In genomic region chr15:72117698-72118399, GRCh38 we compare ENCODE assay signal across 8 cellular contexts. TPM values are rescaled to one million over a fixed set of nuclear protein-coding genes. Genes with fewer than 3 reads are reported as not detected.
DNase-seq lines count a peak whose midpoint lies in the region; ATAC-seq and TF ChIP-seq lines count a peak whose summit lies in the region.

MYO9A (minus strand) TSS chr15:72118150; CDS start chr15:72046563, 71,587 bp downstream.

- BruUV-seq in IMR-90 (replicated peaks; lab: Mats Ljungman, UMichigan) (no TSS peak), OCI-LY7 (replicated peaks; lab: Mats Ljungman, UMichigan) (no TSS peak)

- H4K20me1 ChIP-seq in IMR-90 (ENCODE audit: insufficient read depth, low read length) (peaks cover 24% of the 10 kb centered on the region; the same call in 1 of the 2 replicates), OCI-LY7 (ENCODE audit: insufficient read depth, low read length) (peaks cover 16% of the 10 kb centered on the region; the same call in 1 of the 2 replicates)

- H3K4me1 Mint-ChIP-seq in endothelial cell (ENCODE audit: unreplicated experiment): peaks cover 24% of the 10 kb centered on the region

- H3K14ac ChIP-seq in IMR-90 (replicated peaks; ENCODE audit: low read depth, low read length): peak within 1 kb of the TSS; percentile 99

- no peaks in the 10 kb centered on the region for H3K36me3 Mint-ChIP-seq in endothelial cell (ENCODE audit: low read depth, unreplicated experiment)

- H3K9me1 ChIP-seq in IMR-90 (ENCODE audit: insufficient read depth, low read length): 0 out of 2 replicates have a peak, but pooled peaks cover 3% of the 10 kb centered on the region

- H3K4ac ChIP-seq in IMR-90 (ENCODE audit: low read depth, low read length): peak within 1 kb of the TSS; percentile 97

- H2AK5ac ChIP-seq in IMR-90 (ENCODE audit: low read depth, low read length): peak within 1 kb of the TSS; percentile 62; the same call in 1 of the 2 replicates

- H4K8ac ChIP-seq in IMR-90 (ENCODE audit: low read depth in 2 of 2, low read length in 2 of 2): peak within 1 kb of the TSS; percentile 65 to 99

- H2AK9ac ChIP-seq in IMR-90 (replicated peaks; ENCODE audit: low read depth, low read length, poor library complexity): peak within 1 kb of the TSS; percentile 95

- dilution Hi-C loops in IMR-90 (cut with HindIII; ENCODE audit: low sequenced_read_pairs, unreplicated experiment): no loop called here

- H3K27me3 ChIP-seq in IMR-90 (ENCODE audit: control insufficient read depth, insufficient read depth, low read length): no peaks in the 10 kb centered on the region

- no peaks in the 10 kb centered on the region for H3K9me3 ChIP-seq in IMR-90 (ENCODE audit: control insufficient read depth, insufficient read depth, low read length)
- no peaks in the 10 kb centered on the region for H3K9me3 ChIP-seq in OCI-LY7 (ENCODE audit: low read length)
- no peaks in the 10 kb centered on the region for H3K9me3 ChIP-seq in mesodermal cell (ENCODE audit: control insufficient read depth, low read length)

- in situ Hi-C loops in Caki2 (cut with HindIII; ENCODE audit: low pct_unique_long_range_greater_than_20kb, low sequenced_read_pairs): no loop called here
- in situ Hi-C loops in IMR-90 (cut with MboI; ENCODE audit: low sequenced_read_pairs): no loop called here

- peak within 1 kb of the TSS; percentile 98 for H3K9ac ChIP-seq in IMR-90 (ENCODE audit: low read depth, low read length)

- H2AFZ ChIP-seq in IMR-90 (replicated peaks; ENCODE audit: low read length, poor library complexity) (peak within 1 kb of the TSS; percentile 100), OCI-LY7 (ENCODE audit: low read length) (peak within 1 kb of the TSS; percentile 82)

- H4K91ac ChIP-seq in IMR-90 (ENCODE audit: insufficient read depth, low read depth, low read length): peak within 1 kb of the TSS; percentile 98

- H3K36me3 ChIP-seq in IMR-90 (ENCODE audit: control insufficient read depth, insufficient read depth, low read length) (no peaks in the 10 kb centered on the region), OCI-LY7 (ENCODE audit: insufficient read depth, low read length) (no peaks in the 10 kb centered on the region), mesodermal cell (ENCODE audit: control insufficient read depth, insufficient read depth, low read length) (no peaks in the 10 kb centered on the region)

- H3K27ac ChIP-seq in IMR-90 (ENCODE audit: insufficient read depth, low read length) (peak within 1 kb of the TSS; percentile 98), OCI-LY7 (ENCODE audit: low read depth, low read length, poor library complexity, severe bottlenecking) (peak within 1 kb of the TSS; percentile 71), mesodermal cell (ENCODE audit: low read depth, low read length, severe bottlenecking) (peak within 1 kb of the TSS; percentile 96)

- no peak for TF ChIP-seq RAD21 in IMR-90 (IDR thresholded peaks at IDR 0.05; ENCODE audit: low read length)

- H4K5ac ChIP-seq in IMR-90 (ENCODE audit: low read depth, low read length): peak within 1 kb of the TSS; percentile 97

- DNase-seq in Caki2 (ENCODE audit: low read depth) (peak; percentile 97), IMR-90 (peak; percentile 97), OCI-LY7 (ENCODE audit: low spot score) (peak; percentile 99), activated T-cell treated with anti-CD3 and anti-CD28 coated beads for 1 hour (ENCODE audit: low read depth) (peak; percentile 99), endothelial cell (ENCODE audit: low spot score) (peak; percentile 99)
- peak; percentile 100 for DNase-seq in stimulated activated CD8-positive, alpha-beta memory T cell treated with anti-CD3 and anti-CD28 coated beads, Interleukin-15, amount 100 ng/mL, for 24 hours (ENCODE audit: low read depth)

- peak within 1 kb of the TSS; percentile 98 for H2BK5ac ChIP-seq in IMR-90 (ENCODE audit: low read depth, low read length, poor library complexity, severe bottlenecking)

- no peaks in the 10 kb centered on the region for H3K9me3 Mint-ChIP-seq in endothelial cell (ENCODE audit: unreplicated experiment)

- TF ChIP-seq CTCF in IMR-90 (conservative IDR thresholded peaks at IDR 0.05; ENCODE audit: low read depth, low read length): no peak
- TF ChIP-seq CTCF in OCI-LY7 (conservative IDR thresholded peaks at IDR 0.05; ENCODE audit: low read length): peak; percentile 33
- TF ChIP-seq CTCF in endothelial cell (IDR thresholded peaks at IDR 0.05; ENCODE audit: unreplicated experiment): peak; percentile 28

- intact Hi-C loops in IMR-90 (cut with micrococcal nuclease) (no loop called here), OCI-LY7 (cut with micrococcal nuclease; ENCODE audit: unreplicated experiment) (loop anchor here (1.0 to 5.0 kb wide), 4 partner anchors 42 to 154 kb away; partner anchors contain the start of gene PARP6)

- CTCF ChIA-PET in IMR-90 (lab: Yijun Ruan, JAX): no interaction called here
- CTCF ChIA-PET in OCI-LY7 (lab: Charles Lee; ENCODE audit: unreplicated experiment): interaction anchor here (0.9 kb wide), 1 partner anchor 14 kb away, joined by 4 read pairs; no protein-coding TSS in a partner anchor

- H3K23ac ChIP-seq in IMR-90 (ENCODE audit: low read depth, low read length): peak within 1 kb of the TSS; percentile 96

- H3K4me3 ChIP-seq in IMR-90 (ENCODE audit: insufficient read depth, low read depth, low read length) (peak within 1 kb of the TSS; percentile 57), OCI-LY7 (ENCODE audit: low read depth, low read length, poor library complexity, severe bottlenecking) (peak within 1 kb of the TSS; percentile 79), mesodermal cell (ENCODE audit: extremely low read depth, insufficient read depth, low read length, poor library complexity, severe bottlenecking) (peak within 1 kb of the TSS; percentile 81)

- H3K27ac Mint-ChIP-seq in endothelial cell (ENCODE audit: unreplicated experiment): peak within 1 kb of the TSS; percentile 94

- peak; percentile 76 for TF ChIP-seq POLR2A in IMR-90 (IDR thresholded peaks at IDR 0.05; ENCODE audit: low read depth, low read length)

- peak within 1 kb of the TSS; percentile 85 for H3K18ac ChIP-seq in IMR-90 (ENCODE audit: low read depth, low read length)

- H3K4me1 ChIP-seq in IMR-90 (ENCODE audit: control insufficient read depth, insufficient read depth, low read length) (no peaks in the 10 kb centered on the region; the same call in 1 of the 2 replicates), OCI-LY7 (ENCODE audit: insufficient read depth, low read length, poor library complexity, severe bottlenecking) (peaks cover 20% of the 10 kb centered on the region), mesodermal cell (ENCODE audit: control insufficient read depth, insufficient read depth, low read length, poor library complexity, severe bottlenecking) (peaks cover 16% of the 10 kb centered on the region)

- no peaks in the 10 kb centered on the region for H3K9me2 ChIP-seq in OCI-LY7 (ENCODE audit: insufficient read depth, low read length)

- WGBS in IMR-90 (ENCODE audit: extremely low coverage in 2 of 2, insufficient read length in 1 of 2), 2 experiments: 0% methylated on average over 17 of the region's 79 CpGs; no CpG with 5 or more reads in 1 of the 2 experiments
- WGBS in mesodermal cell (ENCODE audit: insufficient coverage in 2 of 2), 2 experiments: 0% methylated on average over 50 to 56 of the region's 79 CpGs

- H3K4me2 ChIP-seq in IMR-90 (ENCODE audit: low read depth, low read length) (peak within 1 kb of the TSS; percentile 89), OCI-LY7 (ENCODE audit: low read length) (peak within 1 kb of the TSS; percentile 94)

- peak within 1 kb of the TSS; percentile 89 for H2BK20ac ChIP-seq in IMR-90 (ENCODE audit: low read depth, low read length)

- peak within 1 kb of the TSS; percentile 97 for H2BK120ac ChIP-seq in IMR-90 (ENCODE audit: low read depth, low read length)

- peaks cover 16 to 47% of the 10 kb centered on the region in 2 experiments for H3K79me1 ChIP-seq in IMR-90 (ENCODE audit: low read depth in 1 of 2, low read length in 2 of 2)

- peak within 1 kb of the TSS; percentile 99 for H3K4me3 Mint-ChIP-seq in endothelial cell (ENCODE audit: unreplicated experiment)

- H2BK15ac ChIP-seq in IMR-90 (ENCODE audit: low read depth, low read length): peak within 1 kb of the TSS; percentile 93; the same call in 2 of the 3 replicates

- POLR2A ChIA-PET in IMR-90 (lab: Charles Lee; ENCODE audit: unreplicated experiment): no interaction called here
- POLR2A ChIA-PET in OCI-LY7 (lab: Charles Lee): interaction anchor here (0.5 to 1.6 kb wide), 10 partner anchors 8 to 341 kb away, joined by 3 to 9 read pairs (median 3); no protein-coding TSS in a partner anchor

- H3K27me3 Mint-ChIP-seq in endothelial cell (ENCODE audit: unreplicated experiment): peaks cover 3% of the 10 kb centered on the region

- peak within 1 kb of the TSS; percentile 94 for H3K56ac ChIP-seq in IMR-90 (ENCODE audit: extremely low read depth, insufficient read depth, low read length)

- H3K79me2 ChIP-seq in OCI-LY7 (ENCODE audit: insufficient read depth, low read depth, low read length): peaks cover 44% of the 10 kb centered on the region

- ATAC-seq in GM21529 (IDR thresholded peaks at IDR 0.05; ENCODE audit: unreplicated experiment) (peak; percentile 66), IMR-90 (ENCODE audit: low read depth) (peak; percentile 85)

TF ChIP-seq in IMR-90, 13 proteins besides CTCF, POLR2A, EP300 and RAD21 (continues in another document):
- TF ChIP-seq USF2 (IDR thresholded peaks at IDR 0.05; ENCODE audit: low read depth, low read length) (peak; percentile 95), NFE2L2 (IDR thresholded peaks at IDR 0.05; ENCODE audit: low read depth, low read length) (no peak), CHD1 (IDR thresholded peaks at IDR 0.05; ENCODE audit: low read depth, low read length) (no peak), MXI1 (IDR thresholded peaks at IDR 0.05; ENCODE audit: borderline replicate concordance, low read depth, low read length) (peak; percentile 74), FOS (IDR thresholded peaks at IDR 0.05; ENCODE audit: low read depth, low read length) (no peak), RFX5 (IDR thresholded peaks at IDR 0.05; ENCODE audit: low read depth, low read length) (no peak)

RNA-seq across cellular contexts. Expression of gene MYO9A, which starts in this region (rescaled TPM):
- 6.3 and 10.2 TPM in 2 replicates for total RNA-seq in Caki2 (2014; rRNA removed; shearing (Covaris generic); ENCODE audit: low replicate concordance)
- total RNA-seq in IMR-90 (2012; rRNA removed) (49.2 and 49.5 TPM in 2 replicates), OCI-LY7 (2022) (119 and 125 TPM in 2 replicates), endothelial cell (ENCODE audit: unreplicated experiment) (39.2 TPM)
- 6.0 and 7.9 TPM in 2 replicates for polyA plus RNA-seq in IMR-90 (2012; rRNA removed)
- polyA plus RNA-seq in IMR-90 (2012; cell fraction: cytosol; rRNA removed): 1.8 and 6.6 TPM in 2 replicates
- 3.0 and 16.0 TPM in 2 replicates for polyA plus RNA-seq in IMR-90 (2012; cell fraction: nucleus; rRNA removed; ENCODE audit: low replicate concordance)
- total RNA-seq in OCI-LY7 (2014; rRNA removed; shearing (Covaris generic)): 26.2 and 26.4 TPM in 2 replicates
- 13.3 TPM for polyA plus RNA-seq in mesodermal cell (2013, experiment 1 of 2)
- polyA plus RNA-seq in mesodermal cell (2013, experiment 2 of 2): 9.5 TPM

Comparison
In these comparisons a context has a peak if more than half of its experiments do, and no peak if none do; other contexts are left out.
1. Peak in every context shown above with its lines: DNase-seq, ATAC-seq, H3K4me3 ChIP-seq and H3K27ac ChIP-seq.